In the genomic region with DNA sequence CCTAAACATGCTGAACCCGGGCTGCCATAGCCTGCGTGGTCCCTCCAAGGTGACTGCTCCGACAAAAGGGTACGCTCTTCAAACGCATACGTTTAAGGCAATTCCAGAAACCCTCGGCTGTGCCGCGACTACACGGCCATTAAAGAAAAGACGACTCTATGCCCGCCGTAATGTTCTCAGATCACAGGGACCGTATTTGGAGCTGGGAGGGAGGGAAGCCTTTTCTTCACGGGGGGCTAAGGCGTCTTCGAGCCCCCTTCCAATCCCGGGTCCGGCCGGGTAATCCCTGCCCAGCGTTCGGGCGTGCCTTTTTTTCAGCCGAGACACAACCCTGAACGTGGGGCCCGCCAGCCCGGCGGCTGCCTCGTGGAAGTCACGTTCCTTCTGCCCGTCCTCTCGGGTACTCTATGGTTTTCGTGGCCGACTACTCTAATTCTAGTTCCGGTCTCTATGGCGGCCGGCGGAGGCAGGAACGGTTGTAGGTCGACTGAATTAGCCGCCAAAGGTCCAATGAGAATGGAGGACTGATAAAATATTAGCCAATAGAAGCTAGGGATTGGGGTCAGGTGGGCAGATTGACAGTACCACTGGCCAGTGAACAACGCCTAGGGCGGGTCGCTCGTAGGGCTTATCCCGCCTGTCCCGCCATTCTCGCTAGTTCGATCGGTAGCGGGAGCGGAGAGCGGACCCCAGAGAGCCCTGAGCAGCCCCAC, we compare ENCODE assay signal across 1 cellular context.
A peak's percentile ranks its signal among the peaks of the same experiment; 100 is the strongest.
TF ChIP-seq lines count a peak whose summit lies in the region.

Gene YBX1, plus strand, starts transcription at position 648 of the 713 bp plus-strand sequence. CDS start 148 bp downstream, outside the sequence.

TF ChIP-seq in H1, 55 proteins besides CTCF, POLR2A, EP300 and RAD21 (continued from another document):
- no peak for TF ChIP-seq FOSL1 (IDR thresholded peaks at IDR 0.05; ENCODE audit: insufficient read depth, low read depth, low read length)
- TF ChIP-seq ZNF274 (IDR thresholded peaks at IDR 0.05; ENCODE audit: borderline replicate concordance, extremely low read depth, low read length), result no peak
- TF ChIP-seq SP1 (IDR thresholded peaks at IDR 0.05; ENCODE audit: low read depth, low read length), result peak; percentile 98
- TF ChIP-seq JUND (IDR thresholded peaks at IDR 0.05; ENCODE audit: low read length), result no peak
- TF ChIP-seq PHF8 (conservative IDR thresholded peaks at IDR 0.05; ENCODE audit: low read depth, low read length), result peak; percentile 92
- TF ChIP-seq EZH2 (IDR thresholded peaks at IDR 0.05; ENCODE audit: low read depth, low read length, severe bottlenecking), result no peak
- no peak for TF ChIP-seq GTF2F1 (IDR thresholded peaks at IDR 0.05; ENCODE audit: borderline replicate concordance, low read depth, low read length)
- no peak for TF ChIP-seq SIX5 (IDR thresholded peaks at IDR 0.05; ENCODE audit: low read depth, low read length)
- no peak for TF ChIP-seq HDAC2 (IDR thresholded peaks at IDR 0.05; ENCODE audit: borderline replicate concordance in 1 of 2, low read depth in 2 of 2, low read length in 2 of 2)
- no peak for TF ChIP-seq CHD7 (IDR thresholded peaks at IDR 0.05; ENCODE audit: insufficient replicate concordance, low read length)
- TF ChIP-seq KDM5A (IDR thresholded peaks at IDR 0.05; ENCODE audit: low read length), result no peak
- no peak for TF ChIP-seq SP4 (IDR thresholded peaks at IDR 0.05; ENCODE audit: low read length)
- no peak for TF ChIP-seq SUZ12 (IDR thresholded peaks at IDR 0.05; ENCODE audit: low read length)
- TF ChIP-seq E2F6 (IDR thresholded peaks at IDR 0.05), result peak; percentile 50; the same call in 1 of the 2 replicates
- no peak for TF ChIP-seq NRF1 (IDR thresholded peaks at IDR 0.05; ENCODE audit: low read depth, low read length)
- no peak for TF ChIP-seq ATF2 (IDR thresholded peaks at IDR 0.05; ENCODE audit: low read length)
- TF ChIP-seq RBBP5 (IDR thresholded peaks at IDR 0.05; ENCODE audit: borderline replicate concordance, low read depth, low read length), result no peak
- peak; percentile 60 for TF ChIP-seq TAF7 (optimal IDR thresholded peaks at IDR 0.05; ENCODE audit: borderline replicate concordance, low read depth, low read length)
- TF ChIP-seq BRCA1 (IDR thresholded peaks at IDR 0.05; ENCODE audit: low read depth, low read length), result no peak
- TF ChIP-seq SIRT6 (IDR thresholded peaks at IDR 0.05; ENCODE audit: low read length), result no peak
- TF ChIP-seq RXRA (IDR thresholded peaks at IDR 0.05; ENCODE audit: insufficient read depth, low read depth, low read length), result no peak
- TF ChIP-seq SIN3A (conservative IDR thresholded peaks at IDR 0.05 in 1 of 2, IDR thresholded peaks at IDR 0.05 in 1 of 2; ENCODE audit: low read depth in 1 of 2, low read length in 2 of 2), result no peak; a peak in 2 of 4 replicates
- TF ChIP-seq SP2 (IDR thresholded peaks at IDR 0.05; ENCODE audit: low read length), result peak; percentile 71
- no peak for TF ChIP-seq TCF12 (IDR thresholded peaks at IDR 0.05; ENCODE audit: low read depth, low read length)
- no peak for TF ChIP-seq MAFK (IDR thresholded peaks at IDR 0.05; ENCODE audit: low read depth, low read length)
- TF ChIP-seq YY1 (IDR thresholded peaks at IDR 0.05; ENCODE audit: low read depth, low read length), result peak; percentile 78
- no peak for TF ChIP-seq RFX5 (IDR thresholded peaks at IDR 0.05; ENCODE audit: borderline replicate concordance, low read depth, low read length)
- no peak for TF ChIP-seq CBX8 (IDR thresholded peaks at IDR 0.05; ENCODE audit: borderline replicate concordance, low read depth, low read length)
- TF ChIP-seq TAF1 (IDR thresholded peaks at IDR 0.05; ENCODE audit: low read depth, low read length), result peak; percentile 78; the same call in 1 of the 2 replicates
- TF ChIP-seq, protein P1, sequence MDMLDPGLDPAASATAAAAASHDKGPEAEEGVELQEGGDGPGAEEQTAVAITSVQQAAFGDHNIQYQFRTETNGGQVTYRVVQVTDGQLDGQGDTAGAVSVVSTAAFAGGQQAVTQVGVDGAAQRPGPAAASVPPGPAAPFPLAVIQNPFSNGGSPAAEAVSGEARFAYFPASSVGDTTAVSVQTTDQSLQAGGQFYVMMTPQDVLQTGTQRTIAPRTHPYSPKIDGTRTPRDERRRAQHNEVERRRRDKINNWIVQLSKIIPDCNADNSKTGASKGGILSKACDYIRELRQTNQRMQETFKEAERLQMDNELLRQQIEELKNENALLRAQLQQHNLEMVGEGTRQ (IDR thresholded peaks at IDR 0.05; ENCODE audit: low read length), result peak; percentile 96
- TF ChIP-seq CHD2 (IDR thresholded peaks at IDR 0.05; ENCODE audit: low read length), result peak; percentile 88
- TF ChIP-seq JUN (IDR thresholded peaks at IDR 0.05; ENCODE audit: low read depth, low read length), result no peak
- peak; percentile 23 for TF ChIP-seq KDM4A (IDR thresholded peaks at IDR 0.05; ENCODE audit: low read depth, low read length, severe bottlenecking)
- no peak for TF ChIP-seq TEAD4 (IDR thresholded peaks at IDR 0.05; ENCODE audit: low read depth, low read length)
- no peak for TF ChIP-seq HDAC6 (IDR thresholded peaks at IDR 0.05; ENCODE audit: low read depth, low read length)
- no peak for TF ChIP-seq CEBPB (IDR thresholded peaks at IDR 0.05; ENCODE audit: low read depth, low read length)
- no peak for TF ChIP-seq CHD1 (IDR thresholded peaks at IDR 0.05; ENCODE audit: low read depth, low read length)
- TF ChIP-seq CTBP2 (IDR thresholded peaks at IDR 0.05; ENCODE audit: borderline replicate concordance, insufficient read depth, insufficient read length, low read length), result no peak
- TF ChIP-seq CREB1 (IDR thresholded peaks at IDR 0.05), result no peak
- TF ChIP-seq TBP (IDR thresholded peaks at IDR 0.05; ENCODE audit: low read depth, low read length), result peak; percentile 83
- TF ChIP-seq POLR2AphosphoS5 (IDR thresholded peaks at IDR 0.05; ENCODE audit: low read depth, low read length), result peak; percentile 51; the same call in 1 of the 2 replicates
